Comparison of ENCODE assay signal across 8 cellular contexts in genomic region chr5:34914671-34915138, GRCh38. TPM values are rescaled to one million over a fixed set of nuclear protein-coding genes. Genes with fewer than 3 reads are reported as not detected.
A peak's percentile ranks its signal among the peaks of the same experiment; 100 is the strongest.
DNase-seq lines count a peak whose midpoint lies in the region; ATAC-seq and TF ChIP-seq lines count a peak whose summit lies in the region.

No MANE protein-coding gene starts in this region.

- POLR2A ChIA-PET in PC-3 (lab: Charles Lee; ENCODE audit: unreplicated experiment): interaction anchor here (0.6 to 1.0 kb wide), 3 partner anchors 76 to 307 kb away, joined by 3 to 5 read pairs (median 4); partner anchors contain the start of gene TTC23L

- H3K27ac ChIP-seq in 22Rv1: peak overlapping the region; percentile 90
- H3K27ac ChIP-seq in PC-3 (ENCODE audit: low read length): peak overlapping the region; percentile 73
- H3K27ac ChIP-seq in colonic mucosa: peak overlapping the region; percentile 93
- peak overlapping the region; percentile 88 to 94 for H3K27ac ChIP-seq in lung (ENCODE audit: low read depth in 1 of 2, low read length in 1 of 2)
- H3K27ac ChIP-seq in upper lobe of right lung: peak overlapping the region; percentile 92

- DNase-seq in PC-3 (peak; percentile 24), colonic mucosa (peak; percentile 53), lung (ENCODE audit: low spot score) (no peak), upper lobe of right lung (peak; percentile 67), NCI-H187 treated with DMSO at 0.1 percent for 48 hours (lab: John Stamatoyannopoulos, UW) (no peak)

- intact Hi-C loops in PC-3 (cut with micrococcal nuclease): loop anchor here (10.0 kb wide), 1 partner anchor 910 kb away; the partner anchor contains the start of gene AMACR
- intact Hi-C loops in colonic mucosa (cut with DNase I): no loop called here
- intact Hi-C loops in upper lobe of right lung (cut with DNase I): no loop called here

- no peaks in the 10 kb centered on the region for H3F3A ChIP-seq in PC-3 (ENCODE audit: low read length, unreplicated experiment)

- H3K4me3 ChIP-seq in PC-3 (ENCODE audit: low read length) (peak overlapping the region; percentile 88), colonic mucosa (peak overlapping the region; percentile 99), lung (peak overlapping the region; percentile 76), upper lobe of right lung (peak overlapping the region; percentile 93)

- peak overlapping the region; percentile 92 for H3K4me2 ChIP-seq in PC-3 (ENCODE audit: low read length)

- H3K4me1 ChIP-seq in PC-3 (ENCODE audit: insufficient read depth, low read length) (peaks cover 24% of the 10 kb centered on the region), colonic mucosa (peaks cover 20% of the 10 kb centered on the region), lung (ENCODE audit: control insufficient read depth in 2 of 2, insufficient read depth in 2 of 2, low read length in 2 of 2) (peaks cover 0 to 14% of the 10 kb centered on the region in 2 donors), upper lobe of right lung (peaks cover 28% of the 10 kb centered on the region)

- H3K9ac ChIP-seq in PC-3 (ENCODE audit: low read length): peak overlapping the region; percentile 98
- H3K9ac ChIP-seq in colonic mucosa (ENCODE audit: low read depth in 2 of 2, low read length in 2 of 2): peak overlapping the region; percentile 72 to 75

- H3K9me3 ChIP-seq in PC-3 (ENCODE audit: low read length): no peaks in the 10 kb centered on the region
- no peaks in the 10 kb centered on the region for H3K9me3 ChIP-seq in colonic mucosa
- H3K9me3 ChIP-seq in lung (ENCODE audit: control insufficient read depth in 2 of 2, insufficient read depth in 1 of 2, low read length in 1 of 2): no peaks in the 10 kb centered on the region
- no peaks in the 10 kb centered on the region for H3K9me3 ChIP-seq in upper lobe of right lung

- BruUV-seq in PC-3 (replicated peaks; lab: Mats Ljungman, UMichigan): no TSS peak

- no peaks in the 10 kb centered on the region for H3K9me2 ChIP-seq in PC-3 (replicated peaks; ENCODE audit: low read length)

- TF ChIP-seq CTCF in 22Rv1 (IDR thresholded peaks at IDR 0.05) (no peak), PC-3 (conservative IDR thresholded peaks at IDR 0.05; ENCODE audit: low read depth, low read length) (no peak), colonic mucosa (IDR thresholded peaks at IDR 0.05) (no peak), lung (IDR thresholded peaks at IDR 0.05; ENCODE audit: control extremely low read depth, extremely low read depth) (no peak), upper lobe of right lung (IDR thresholded peaks at IDR 0.05) (no peak)

- peak; percentile 23 for ATAC-seq in GM18511 (IDR thresholded peaks at IDR 0.05; ENCODE audit: unreplicated experiment)
- ATAC-seq in HG02970 (IDR thresholded peaks at IDR 0.05; ENCODE audit: low FRiP score, unreplicated experiment): peak; percentile 7
- peak; percentile 25 for ATAC-seq in PC-3
- ATAC-seq in lung (ENCODE audit: insufficient read depth, low FRiP score): peak; percentile 1
- peak; percentile 4 for ATAC-seq in upper lobe of right lung

- 2 to 3% methylated on average over 20 of the region's 20 CpGs for WGBS in lung, 2 donors

- H3K79me2 ChIP-seq in PC-3 (ENCODE audit: low read length): peaks cover 84% of the 10 kb centered on the region

- no peaks in the 10 kb centered on the region for H3K27me3 ChIP-seq in PC-3 (ENCODE audit: low read length)
- no peaks in the 10 kb centered on the region for H3K27me3 ChIP-seq in colonic mucosa
- H3K27me3 ChIP-seq in lung (ENCODE audit: control insufficient read depth, insufficient read depth): no peaks in the 10 kb centered on the region
- no peaks in the 10 kb centered on the region for H3K27me3 ChIP-seq in upper lobe of right lung

- H3K36me3 ChIP-seq in PC-3 (ENCODE audit: low read depth, low read length) (peaks cover 28% of the 10 kb centered on the region), colonic mucosa (no peaks in the 10 kb centered on the region), lung (ENCODE audit: control insufficient read depth in 2 of 2, insufficient read depth in 2 of 2, low read length in 2 of 2) (peaks cover 4 to 6% of the 10 kb centered on the region in 2 donors), upper lobe of right lung (peaks cover 57% of the 10 kb centered on the region)

- CTCF ChIA-PET in PC-3 (lab: Charles Lee): interaction anchor here (0.6 to 1.0 kb wide), 2 partner anchors 14 to 89 kb away, joined by 4 to 5 read pairs; no protein-coding TSS in a partner anchor

- peak overlapping the region; percentile 84 for H2AFZ ChIP-seq in PC-3 (ENCODE audit: low read length)

- H4K20me1 ChIP-seq in PC-3 (ENCODE audit: low read length): peaks cover 18% of the 10 kb centered on the region

RNA-seq across cellular contexts. Expression of gene RAD1, which starts 0.6 kb away (rescaled TPM):
- total RNA-seq in PC-3 (2014; rRNA removed) (22.5 and 62.5 TPM in 2 replicates), colonic mucosa (10 to 100 TPM; 12.6 to 17.4 TPM), lung (10 to 100 TPM; 19.5 to 45.7 TPM), upper lobe of right lung (29.1 TPM)
- 10 to 100 TPM; 12.9 to 15.8 TPM for polyA plus RNA-seq in lung

RNA-seq across cellular contexts. Expression of gene BRIX1, which starts 0.8 kb away (rescaled TPM):
- total RNA-seq in PC-3 (2014; rRNA removed) (49.0 and 63.2 TPM in 2 replicates), colonic mucosa (10 to 100 TPM; 13.6 to 22.6 TPM), lung (10 to 100 TPM; 17.6 to 22.4 TPM), upper lobe of right lung (19.8 TPM)
- 10 to 100 TPM; 22.4 to 31.2 TPM for polyA plus RNA-seq in lung

RNA-seq across cellular contexts. Expression of gene DNAJC21, which starts 14.7 kb away (rescaled TPM):
- total RNA-seq in PC-3 (2014; rRNA removed) (21.7 and 21.8 TPM in 2 replicates), colonic mucosa (10 to 100 TPM; 39.5 to 40.4 TPM), lung (10 to 100 TPM; 39.6 to 45.6 TPM), upper lobe of right lung (57.7 TPM)
- polyA plus RNA-seq in lung: 10 to 100 TPM; 23.8 to 29.1 TPM

Comparison
In these comparisons a context has a peak if more than half of its experiments do, and no peak if none do; other contexts are left out.
1. DNase-seq: peak in PC-3 (single experiment), colonic mucosa (single experiment) and upper lobe of right lung (single experiment); none in lung (single experiment) and NCI-H187 treated with DMSO at 0.1 percent for 48 hours (single experiment).
2. Peak in every context shown above with its lines, with median percentiles within 50 percentile points of each other: H3K27ac ChIP-seq, ATAC-seq and H3K4me3 ChIP-seq.